8 cellular contexts compared by ENCODE assay signal in genomic region chr2:190636362-190636761, GRCh38. TPM values are rescaled to one million over a fixed set of nuclear protein-coding genes. Genes with fewer than 3 reads are reported as not detected.
DNase-seq lines count a peak whose midpoint lies in the region; ATAC-seq and TF ChIP-seq lines count a peak whose summit lies in the region.

No MANE protein-coding gene starts in this region.

- no peaks in the 10 kb centered on the region for H3K9me3 ChIP-seq in mesodermal cell (ENCODE audit: control insufficient read depth, low read length)
- no peaks in the 10 kb centered on the region for H3K9me3 ChIP-seq in Peyer's patch

- DNase-seq in AML-193 (lab: John Stamatoyannopoulos, UW) (peak; percentile 22 to 29), NCI-H446 treated with DMSO at 0.1 percent for 48 hours (lab: John Stamatoyannopoulos, UW) (peak; percentile 11), coronary artery (ENCODE audit: low spot score) (no peak), Peyer's patch (no peak), GM20000 (ENCODE audit: low spot score) (no peak), NCI-H1436 treated with DMSO at 0.1 percent for 48 hours (lab: John Stamatoyannopoulos, UW) (no peak)

- TF ChIP-seq CTCF in coronary artery (IDR thresholded peaks at IDR 0.05), result no peak
- TF ChIP-seq CTCF in Peyer's patch (IDR thresholded peaks at IDR 0.05), result no peak
- TF ChIP-seq CTCF in GM20000 (IDR thresholded peaks at IDR 0.05; ENCODE audit: extremely low read depth, missing control alignments), result no peak

- 62 to 67% methylated on average over 3 of the region's 3 CpGs for WGBS in mesodermal cell (ENCODE audit: insufficient coverage in 2 of 2), 2 experiments

- H3K27me3 ChIP-seq in Peyer's patch, result no peaks in the 10 kb centered on the region

- no peak for ATAC-seq in GM19324 (IDR thresholded peaks at IDR 0.05; ENCODE audit: low FRiP score, unreplicated experiment)

- no peak for TF ChIP-seq POLR2A in Peyer's patch (IDR thresholded peaks at IDR 0.05)

- H3K4me3 ChIP-seq in coronary artery (no peak overlapping the region), mesodermal cell (ENCODE audit: extremely low read depth, insufficient read depth, low read length, poor library complexity, severe bottlenecking) (no peak overlapping the region), Peyer's patch (no peak overlapping the region)

- H3K4me1 ChIP-seq in mesodermal cell (ENCODE audit: control insufficient read depth, insufficient read depth, low read length, poor library complexity, severe bottlenecking), result peaks cover 17% of the 10 kb centered on the region
- H3K4me1 ChIP-seq in Peyer's patch, result peaks cover 0 to 16% (median 0%) of the 10 kb centered on the region in 4 donors

- H3K36me3 ChIP-seq in mesodermal cell (ENCODE audit: control insufficient read depth, insufficient read depth, low read length) (no peaks in the 10 kb centered on the region), Peyer's patch (no peaks in the 10 kb centered on the region)

- H3K27ac ChIP-seq in coronary artery, result peak overlapping the region; percentile 49 to 89
- peak overlapping the region; percentile 67 for H3K27ac ChIP-seq in mesodermal cell (ENCODE audit: low read depth, low read length, severe bottlenecking)
- H3K27ac ChIP-seq in Peyer's patch, result no peak overlapping the region

RNA-seq across cellular contexts. Expression of gene NAB1, which starts 12.5 kb away (rescaled TPM):
- 35.9 TPM for polyA plus RNA-seq in mesodermal cell (2013, experiment 1 of 2)
- 38.2 TPM for polyA plus RNA-seq in mesodermal cell (2013, experiment 2 of 2)
- total RNA-seq in Peyer's patch, result 10 to 100 TPM; 23.1 to 86.6 (median 31.3) TPM

Comparison
In these comparisons a context has a peak if more than half of its experiments do, and no peak if none do; other contexts are left out.
1. DNase-seq: peak in AML-193 (2 of 2) and NCI-H446 treated with DMSO at 0.1 percent for 48 hours (single experiment); none in coronary artery (single experiment), Peyer's patch (0 of 3), GM20000 (single experiment) and NCI-H1436 treated with DMSO at 0.1 percent for 48 hours (single experiment).
2. H3K27ac ChIP-seq: peak in coronary artery (2 of 2) and mesodermal cell (single experiment); none in Peyer's patch (0 of 4).